In genomic region chr6:20657274-20657800, GRCh38 we compare ENCODE assay signal across 16 cellular contexts.
"Had no signal": no experiment of that assay in that cellular context is flagged by ENCODE, and none has a peak within 500 bp of the region (broad histone marks: within the 10 kb centered on the region; RNA-seq: fewer than 3 reads in every experiment).

No MANE protein-coding gene starts in this region.

- DNase-seq: activated B cell treated with CpG ODN at 0.5 μM for 24 hours; activated CD4-positive, alpha-beta T cell treated with anti-CD3 and anti-CD28 coated beads, Interleukin-2, amount 50 U/mL, for 1 hour; activated naive CD4-positive, alpha-beta T cell treated with Interleukin-2 at 50 U/mL for 16 hours; aorta; dermis blood vessel endothelial cell; effector memory CD8-positive, alpha-beta T cell; erythroblast; hippocampal formation; left ventricle myocardium superior; mesendoderm; retina; stimulated activated CD4-positive, alpha-beta T cell treated with anti-CD3 and anti-CD28 coated beads, Interleukin-2, amount 100 ng/mL, for 48 hours; T-helper 2 cell had no signal

- H3K9me3 Mint-ChIP-seq: activated B cell treated with CpG ODN at 0.5 μM for 24 hours; activated T-helper 17 cell treated with anti-CD3 and anti-CD28 coated beads, Interleukin-2, amount 50 U/mL, for 72 hours; effector memory CD8-positive, alpha-beta T cell had no signal

- ATAC-seq: activated T-helper 17 cell treated with anti-CD3 and anti-CD28 coated beads, Interleukin-2, amount 50 U/mL, for 72 hours; effector memory CD8-positive, alpha-beta T cell; left ventricle myocardium superior; natural killer cell treated with Interleukin-12 subunit alpha and Interleukin-12 subunit beta and Interleukin-15 and Interleukin-18, amount 100 ng/mL, for 72 hours; stimulated activated memory B cell treated with anti-CD40 and anti-IgM and Interleukin-4, amounts not matched to agents 10 μg/mL and 1 μg/mL and 100 μg/mL, for 72 hours had no signal

- H3K27ac Mint-ChIP-seq: activated B cell treated with CpG ODN at 0.5 μM for 24 hours; activated T-helper 17 cell treated with anti-CD3 and anti-CD28 coated beads, Interleukin-2, amount 50 U/mL, for 72 hours; effector memory CD8-positive, alpha-beta T cell; natural killer cell treated with Interleukin-12 subunit alpha and Interleukin-12 subunit beta and Interleukin-15 and Interleukin-18, amount 100 ng/mL, for 72 hours; stimulated activated memory B cell treated with anti-CD40 and anti-IgM and Interleukin-4, amounts not matched to agents 10 μg/mL and 1 μg/mL and 100 μg/mL, for 72 hours had no signal

- H3K27me3 Mint-ChIP-seq: activated B cell treated with CpG ODN at 0.5 μM for 24 hours; activated T-helper 17 cell treated with anti-CD3 and anti-CD28 coated beads, Interleukin-2, amount 50 U/mL, for 72 hours; effector memory CD8-positive, alpha-beta T cell; natural killer cell treated with Interleukin-12 subunit alpha and Interleukin-12 subunit beta and Interleukin-15 and Interleukin-18, amount 100 ng/mL, for 72 hours; stimulated activated memory B cell treated with anti-CD40 and anti-IgM and Interleukin-4, amounts not matched to agents 10 μg/mL and 1 μg/mL and 100 μg/mL, for 72 hours had no signal

- H3K4me3 Mint-ChIP-seq: activated B cell treated with CpG ODN at 0.5 μM for 24 hours; activated T-helper 17 cell treated with anti-CD3 and anti-CD28 coated beads, Interleukin-2, amount 50 U/mL, for 72 hours; effector memory CD8-positive, alpha-beta T cell; natural killer cell treated with Interleukin-12 subunit alpha and Interleukin-12 subunit beta and Interleukin-15 and Interleukin-18, amount 100 ng/mL, for 72 hours; stimulated activated memory B cell treated with anti-CD40 and anti-IgM and Interleukin-4, amounts not matched to agents 10 μg/mL and 1 μg/mL and 100 μg/mL, for 72 hours had no signal
